In genomic region chr17:31581491-31581890, GRCh38 we compare ENCODE assay signal across 10 cellular contexts.
DNase-seq lines count a peak whose midpoint lies in the region; ATAC-seq and TF ChIP-seq lines count a peak whose summit lies in the region.
"Had no signal": no experiment of that assay in that cellular context is flagged by ENCODE, and none has a peak within 500 bp of the region (broad histone marks: within the 10 kb centered on the region; RNA-seq: fewer than 3 reads in every experiment).

No MANE protein-coding gene starts in this region.

- no peaks in the 10 kb centered on the region for H4K20me1 ChIP-seq in BLaER1

- peak overlapping the region; percentile 67 for H3K4me2 ChIP-seq in BLaER1

- H3K27ac ChIP-seq in BLaER1, result peak overlapping the region; percentile 41
- H3K27ac ChIP-seq in CD4-positive, alpha-beta memory T cell (ENCODE audit: low read depth, low read length), result no peak overlapping the region
- H3K27ac ChIP-seq: cardiac muscle cell had no signal

- DNase-seq in globus pallidus (ENCODE audit: low spot score), result peak; percentile 45
- DNase-seq in posterior vena cava (ENCODE audit: low spot score), result peak; percentile 87
- DNase-seq in CD4-positive, alpha-beta memory T cell, result no peak
- no peak for DNase-seq in activated naive CD4-positive, alpha-beta T cell treated with anti-CD3 and anti-CD28 coated beads for 36 hours
- no peak for DNase-seq in NCI-H1048 (lab: John Stamatoyannopoulos, UW)
- no peak for DNase-seq in activated effector memory CD4-positive, alpha-beta T cell treated with anti-CD3 and anti-CD28 coated beads, Interleukin-2, amount 50 U/mL, for 16 hours
- DNase-seq: NCI-H187 had no signal

- no peak overlapping the region for H3K4me3 Mint-ChIP-seq in CD4-positive, alpha-beta memory T cell
- H3K4me3 Mint-ChIP-seq in activated naive CD4-positive, alpha-beta T cell treated with anti-CD3 and anti-CD28 coated beads for 36 hours, result no peak overlapping the region

- no peaks in the 10 kb centered on the region; the same call in 1 of the 2 replicates for H3K36me3 ChIP-seq in BLaER1
- H3K36me3 ChIP-seq in CD4-positive, alpha-beta memory T cell (ENCODE audit: insufficient read depth, low read length), result no peaks in the 10 kb centered on the region
- H3K36me3 ChIP-seq: cardiac muscle cell had no signal

- no peaks in the 10 kb centered on the region for H3K36me3 Mint-ChIP-seq in CD4-positive, alpha-beta memory T cell
- H3K36me3 Mint-ChIP-seq in activated naive CD4-positive, alpha-beta T cell treated with anti-CD3 and anti-CD28 coated beads for 36 hours (ENCODE audit: low read depth), result no peaks in the 10 kb centered on the region

- POLR2A ChIA-PET in CD4-positive, alpha-beta memory T cell (lab: Charles Lee; ENCODE audit: partially characterized antibody), result interaction anchor here (0.8 kb wide), 1 partner anchor 9 kb away, joined by 3 read pairs; no protein-coding TSS in a partner anchor

- H3K27me3 ChIP-seq in BLaER1, result no peaks in the 10 kb centered on the region
- no peaks in the 10 kb centered on the region for H3K27me3 ChIP-seq in CD4-positive, alpha-beta memory T cell (ENCODE audit: insufficient read depth, low read length)
- H3K27me3 ChIP-seq: cardiac muscle cell had no signal

- H3K27me3 Mint-ChIP-seq in CD4-positive, alpha-beta memory T cell, result peaks cover 0 to 4% of the 10 kb centered on the region in 2 donors
- H3K27me3 Mint-ChIP-seq in activated naive CD4-positive, alpha-beta T cell treated with anti-CD3 and anti-CD28 coated beads for 36 hours (ENCODE audit: low read depth), result no peaks in the 10 kb centered on the region

- CTCF ChIA-PET in CD4-positive, alpha-beta memory T cell (lab: Charles Lee; ENCODE audit: partially characterized antibody), result no interaction called here
- CTCF ChIA-PET in activated naive CD4-positive, alpha-beta T cell treated with anti-CD3 and anti-CD28 coated beads for 36 hours (lab: Charles Lee), result no interaction called here

- peaks cover 35% of the 10 kb centered on the region for H3K4me1 ChIP-seq in BLaER1
- H3K4me1 ChIP-seq in CD4-positive, alpha-beta memory T cell (ENCODE audit: insufficient read depth, low read length), result no peaks in the 10 kb centered on the region

- peaks cover 0 to 5% (median 0%) of the 10 kb centered on the region in 4 donors for H3K4me1 Mint-ChIP-seq in CD4-positive, alpha-beta memory T cell
- no peaks in the 10 kb centered on the region for H3K4me1 Mint-ChIP-seq in activated naive CD4-positive, alpha-beta T cell treated with anti-CD3 and anti-CD28 coated beads for 36 hours (ENCODE audit: low read depth)

- intact Hi-C loops in posterior vena cava (cut with DNase I), result no loop called here
- intact Hi-C loops in CD4-positive, alpha-beta memory T cell (cut with micrococcal nuclease), result no loop called here
- intact Hi-C loops in activated naive CD4-positive, alpha-beta T cell treated with anti-CD3 and anti-CD28 coated beads for 36 hours (cut with micrococcal nuclease), result no loop called here

- ATAC-seq in SK-N-SH treated with all-trans-retinoic acid at 6 μM for 48 hours, result peak; percentile 45

- no peaks in the 10 kb centered on the region for H3K9me3 ChIP-seq in BLaER1
- H3K9me3 ChIP-seq in CD4-positive, alpha-beta memory T cell (ENCODE audit: control insufficient read depth in 1 of 2, low read length in 2 of 2), result no peaks in the 10 kb centered on the region

- peak overlapping the region; percentile 43; the same call in 1 of the 2 replicates for H3K9ac ChIP-seq in BLaER1

- H3K27ac Mint-ChIP-seq in CD4-positive, alpha-beta memory T cell, result no peak overlapping the region
- no peak overlapping the region for H3K27ac Mint-ChIP-seq in activated naive CD4-positive, alpha-beta T cell treated with anti-CD3 and anti-CD28 coated beads for 36 hours

- no peak overlapping the region for H3K4me3 ChIP-seq in BLaER1
- H3K4me3 ChIP-seq in CD4-positive, alpha-beta memory T cell (ENCODE audit: low read length in 2 of 2), result no peak overlapping the region
- H3K4me3 ChIP-seq: cardiac muscle cell had no signal

- no peaks in the 10 kb centered on the region for H3K9me3 Mint-ChIP-seq in CD4-positive, alpha-beta memory T cell
- H3K9me3 Mint-ChIP-seq in activated naive CD4-positive, alpha-beta T cell treated with anti-CD3 and anti-CD28 coated beads for 36 hours, result no peaks in the 10 kb centered on the region

TF ChIP-seq in SK-N-SH treated with all-trans-retinoic acid at 6 μM for 48 hours, 23 proteins besides CTCF, POLR2A, EP300 and RAD21:
- no peak for TF ChIP-seq CSRNP3 (CRISPR knock-in tag; IDR thresholded peaks at IDR 0.05)
- no peak for TF ChIP-seq TOX (CRISPR knock-in tag; IDR thresholded peaks at IDR 0.05; ENCODE audit: borderline replicate concordance)
- no peak for TF ChIP-seq ESRRG (CRISPR knock-in tag; IDR thresholded peaks at IDR 0.05)
- TF ChIP-seq RARB (CRISPR knock-in tag; IDR thresholded peaks at IDR 0.05), result no peak
- no peak for TF ChIP-seq ZC3H10 (CRISPR knock-in tag; IDR thresholded peaks at IDR 0.05)
- no peak for TF ChIP-seq ZNF70 (CRISPR knock-in tag; IDR thresholded peaks at IDR 0.05)

Comparison
In these comparisons a context has a peak if more than half of its experiments do, and no peak if none do; other contexts are left out.
1. DNase-seq: peak in globus pallidus (single experiment) and posterior vena cava (single experiment); none in CD4-positive, alpha-beta memory T cell (0 of 5), activated naive CD4-positive, alpha-beta T cell treated with anti-CD3 and anti-CD28 coated beads for 36 hours (single experiment), NCI-H1048 (single experiment) and activated effector memory CD4-positive, alpha-beta T cell treated with anti-CD3 and anti-CD28 coated beads, Interleukin-2, amount 50 U/mL, for 16 hours (single experiment).